20 cellular contexts compared by ENCODE assay signal in genomic region chr1:235147269-235147668, GRCh38. TPM values are rescaled to one million over a fixed set of nuclear protein-coding genes. Genes with fewer than 3 reads are reported as not detected.
DNase-seq lines count a peak whose midpoint lies in the region; ATAC-seq lines count a peak whose summit lies in the region.
"Had no signal": no experiment of that assay in that cellular context is flagged by ENCODE, and none has a peak within 500 bp of the region (broad histone marks: within the 10 kb centered on the region; RNA-seq: fewer than 3 reads in every experiment).

No MANE protein-coding gene starts in this region.

- peak overlapping the region; percentile 14 for H3K27ac Mint-ChIP-seq in activated CD4-positive, alpha-beta memory T cell treated with anti-CD3 and anti-CD28 coated beads for 36 hours
- H3K27ac Mint-ChIP-seq in activated CD4-positive, alpha-beta memory T cell treated with anti-CD3 and anti-CD28 coated beads, Interleukin-2, amount 10 ng/mL, durations not matched to agents 7 days and 5 days = no peak overlapping the region
- H3K27ac Mint-ChIP-seq in activated T-helper 17 cell treated with anti-CD3 and anti-CD28 coated beads, Interleukin-2, amount 50 U/mL, for 72 hours = no peak overlapping the region

- peak; percentile 44 for ATAC-seq in GM18498 (IDR thresholded peaks at IDR 0.05; ENCODE audit: unreplicated experiment)
- peak; percentile 72 for ATAC-seq in HG02852 (IDR thresholded peaks at IDR 0.05; ENCODE audit: unreplicated experiment)
- peak; percentile 82 for ATAC-seq in activated T-helper 17 cell treated with anti-CD3 and anti-CD28 coated beads, Interleukin-2, amount 50 U/mL, for 72 hours (replicated peaks)
- no peak for ATAC-seq in HG03196 (IDR thresholded peaks at IDR 0.05; ENCODE audit: unreplicated experiment)
- ATAC-seq: HepG2 had no signal

- H3K27me3 Mint-ChIP-seq in activated CD4-positive, alpha-beta memory T cell treated with anti-CD3 and anti-CD28 coated beads for 36 hours = no peaks in the 10 kb centered on the region
- no peaks in the 10 kb centered on the region for H3K27me3 Mint-ChIP-seq in activated CD4-positive, alpha-beta memory T cell treated with anti-CD3 and anti-CD28 coated beads, Interleukin-2, amount 10 ng/mL, durations not matched to agents 7 days and 5 days
- H3K27me3 Mint-ChIP-seq in activated T-helper 17 cell treated with anti-CD3 and anti-CD28 coated beads, Interleukin-2, amount 50 U/mL, for 72 hours = no peaks in the 10 kb centered on the region

- no peaks in the 10 kb centered on the region for H3K9me3 Mint-ChIP-seq in activated CD4-positive, alpha-beta memory T cell treated with anti-CD3 and anti-CD28 coated beads for 36 hours
- H3K9me3 Mint-ChIP-seq in activated CD4-positive, alpha-beta memory T cell treated with anti-CD3 and anti-CD28 coated beads, Interleukin-2, amount 10 ng/mL, durations not matched to agents 7 days and 5 days = no peaks in the 10 kb centered on the region
- H3K9me3 Mint-ChIP-seq in activated T-helper 17 cell treated with anti-CD3 and anti-CD28 coated beads, Interleukin-2, amount 50 U/mL, for 72 hours = no peaks in the 10 kb centered on the region

- intact Hi-C loops in activated CD4-positive, alpha-beta memory T cell treated with anti-CD3 and anti-CD28 coated beads for 36 hours (cut with micrococcal nuclease) = loop anchor here (1.0 kb wide), 1 partner anchor 18 kb away; no protein-coding TSS in a partner anchor

- CTCF ChIA-PET in activated CD4-positive, alpha-beta memory T cell treated with anti-CD3 and anti-CD28 coated beads for 36 hours (lab: Charles Lee) = no interaction called here
- CTCF ChIA-PET in activated CD4-positive, alpha-beta memory T cell treated with anti-CD3 and anti-CD28 coated beads, Interleukin-2, amount 10 ng/mL, durations not matched to agents 7 days and 5 days (lab: Charles Lee) = no interaction called here

- POLR2A ChIA-PET in activated CD4-positive, alpha-beta memory T cell treated with anti-CD3 and anti-CD28 coated beads for 36 hours (lab: Charles Lee) = interaction anchor here (0.9 kb wide), 1 partner anchor 15 kb away, joined by 11 read pairs; no protein-coding TSS in a partner anchor
- POLR2A ChIA-PET in activated CD4-positive, alpha-beta memory T cell treated with anti-CD3 and anti-CD28 coated beads, Interleukin-2, amount 10 ng/mL, durations not matched to agents 7 days and 5 days (lab: Charles Lee) = interaction anchor here (2.5 kb wide), 1 partner anchor 13 kb away, joined by 12 read pairs; the partner anchor contains the start of gene RBM34

- H3K4me3 Mint-ChIP-seq in activated CD4-positive, alpha-beta memory T cell treated with anti-CD3 and anti-CD28 coated beads for 36 hours = no peak overlapping the region
- H3K4me3 Mint-ChIP-seq in activated CD4-positive, alpha-beta memory T cell treated with anti-CD3 and anti-CD28 coated beads, Interleukin-2, amount 10 ng/mL, durations not matched to agents 7 days and 5 days = no peak overlapping the region
- H3K4me3 Mint-ChIP-seq in activated T-helper 17 cell treated with anti-CD3 and anti-CD28 coated beads, Interleukin-2, amount 50 U/mL, for 72 hours = no peak overlapping the region
- H3K4me3 Mint-ChIP-seq: CD14-positive monocyte had no signal

- DNase-seq in activated CD4-positive, alpha-beta memory T cell treated with anti-CD3 and anti-CD28 coated beads for 36 hours = no peak
- no peak for DNase-seq in activated CD4-positive, alpha-beta memory T cell treated with anti-CD3 and anti-CD28 coated beads, Interleukin-2, amount 10 ng/mL, durations not matched to agents 7 days and 5 days
- no peak for DNase-seq in NCI-H1436 (lab: John Stamatoyannopoulos, UW)
- DNase-seq in NCI-H2196 treated with DMSO at 0.1 percent for 48 hours (lab: John Stamatoyannopoulos, UW; ENCODE audit: unreplicated experiment) = no peak
- DNase-seq: 8988T, DMS79, KG1, MV-4-11, NCI-H187, NCI-H2107, NCI-H2227 treated with DMSO at 0.1 percent for 48 hours, NCI-H510A treated with DMSO at 0.1 percent for 48 hours, NCI-H774, SHP77 had no signal

- H3K36me3 Mint-ChIP-seq in activated CD4-positive, alpha-beta memory T cell treated with anti-CD3 and anti-CD28 coated beads for 36 hours = peaks cover 44% of the 10 kb centered on the region
- H3K36me3 Mint-ChIP-seq in activated CD4-positive, alpha-beta memory T cell treated with anti-CD3 and anti-CD28 coated beads, Interleukin-2, amount 10 ng/mL, durations not matched to agents 7 days and 5 days (ENCODE audit: low read depth) = peaks cover 73% of the 10 kb centered on the region
- H3K36me3 Mint-ChIP-seq in activated T-helper 17 cell treated with anti-CD3 and anti-CD28 coated beads, Interleukin-2, amount 50 U/mL, for 72 hours (ENCODE audit: low read depth) = peaks cover 95% of the 10 kb centered on the region

- peaks cover 21% of the 10 kb centered on the region for H3K4me1 Mint-ChIP-seq in activated CD4-positive, alpha-beta memory T cell treated with anti-CD3 and anti-CD28 coated beads for 36 hours (ENCODE audit: low read depth)
- peaks cover 19% of the 10 kb centered on the region for H3K4me1 Mint-ChIP-seq in activated CD4-positive, alpha-beta memory T cell treated with anti-CD3 and anti-CD28 coated beads, Interleukin-2, amount 10 ng/mL, durations not matched to agents 7 days and 5 days
- H3K4me1 Mint-ChIP-seq in activated T-helper 17 cell treated with anti-CD3 and anti-CD28 coated beads, Interleukin-2, amount 50 U/mL, for 72 hours = peaks cover 14% of the 10 kb centered on the region
- H3K4me1 Mint-ChIP-seq: CD14-positive monocyte had no signal

RNA-seq across cellular contexts. Expression of gene RBM34, which starts 13.8 kb away (rescaled TPM):
- total RNA-seq in activated CD4-positive, alpha-beta memory T cell treated with anti-CD3 and anti-CD28 coated beads for 36 hours = 100 to 1,000 TPM; 108 to 120 TPM
- total RNA-seq in activated CD4-positive, alpha-beta memory T cell treated with anti-CD3 and anti-CD28 coated beads, Interleukin-2, amount 10 ng/mL, durations not matched to agents 7 days and 5 days = 100 to 1,000 TPM in 1 of 2 experiments, 10 to 100 TPM in 1; 95.7 to 102 TPM
- 100 to 1,000 TPM; 114 to 122 TPM for total RNA-seq in activated T-helper 17 cell treated with anti-CD3 and anti-CD28 coated beads, Interleukin-2, amount 50 U/mL, for 72 hours

RNA-seq across cellular contexts. Expression of gene TOMM20, which starts 18.6 kb away (rescaled TPM):
- 100 to 1,000 TPM; 127 to 142 TPM for total RNA-seq in activated CD4-positive, alpha-beta memory T cell treated with anti-CD3 and anti-CD28 coated beads for 36 hours
- total RNA-seq in activated CD4-positive, alpha-beta memory T cell treated with anti-CD3 and anti-CD28 coated beads, Interleukin-2, amount 10 ng/mL, durations not matched to agents 7 days and 5 days = 10 to 100 TPM; 81.4 to 89.3 TPM
- total RNA-seq in activated T-helper 17 cell treated with anti-CD3 and anti-CD28 coated beads, Interleukin-2, amount 50 U/mL, for 72 hours = 100 to 1,000 TPM; 110 to 117 TPM
